In the genomic region with DNA sequence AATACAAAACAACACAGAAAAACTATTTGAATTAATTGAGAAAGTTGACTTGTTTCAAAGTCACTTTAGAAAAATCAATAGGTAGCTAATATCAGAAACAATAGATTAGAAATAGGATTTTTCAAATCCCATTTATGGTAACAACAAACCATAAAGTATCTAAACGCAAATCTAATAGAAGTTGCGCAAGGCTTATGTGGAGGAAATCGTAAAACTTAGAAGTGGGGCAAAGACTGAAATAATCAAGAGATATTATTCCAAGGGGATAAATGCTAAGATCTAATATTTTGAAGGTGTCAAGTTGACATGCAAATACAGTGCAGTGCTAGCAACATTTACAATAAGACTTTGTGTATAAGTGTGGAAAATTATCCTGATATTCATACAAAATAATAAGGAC, we compare ENCODE assay signal across 8 cellular contexts.
"Had no signal": no experiment of that assay in that cellular context is flagged by ENCODE, and none has a peak within 500 bp of the region (broad histone marks: within the 10 kb centered on the region; RNA-seq: fewer than 3 reads in every experiment).

No MANE protein-coding gene starts in this region.

- FAIRE-seq: HepG2, HTR-8/SVneo had no signal

- H3K4me2 ChIP-seq: KMS-11 had no signal

- H3K27me3 Mint-ChIP-seq: IgD-negative memory B cell had no signal

- H3K4me1 Mint-ChIP-seq: IgD-negative memory B cell had no signal

- H3K27ac Mint-ChIP-seq: IgD-negative memory B cell had no signal

- H3K9me3 Mint-ChIP-seq: IgD-negative memory B cell had no signal

- H3K4me3 Mint-ChIP-seq: IgD-negative memory B cell had no signal

- H3K36me3 Mint-ChIP-seq: IgD-negative memory B cell had no signal

- H3K27ac ChIP-seq: HL-60, KMS-11 had no signal

- H3K9ac ChIP-seq: KMS-11 had no signal

- DNase-seq: Karpas-422, KBM-7, KG1 had no signal

- ATAC-seq: HepG2 had no signal
